10 cellular contexts compared by ENCODE assay signal in genomic region chr7:87574630-87575029, GRCh38. TPM values are rescaled to one million over a fixed set of nuclear protein-coding genes. Genes with fewer than 3 reads are reported as not detected.
DNase-seq lines count a peak whose midpoint lies in the region; ATAC-seq and TF ChIP-seq lines count a peak whose summit lies in the region.
"Had no signal": no experiment of that assay in that cellular context is flagged by ENCODE, and none has a peak within 500 bp of the region (broad histone marks: within the 10 kb centered on the region; RNA-seq: fewer than 3 reads in every experiment).

No MANE protein-coding gene starts in this region.

- peaks cover 16% of the 10 kb centered on the region for H3K4me1 Mint-ChIP-seq in activated T-cell treated with anti-CD3 and anti-CD28 coated beads, Interleukin-2, amount 50 U/mL, for 4 hours (ENCODE audit: low read depth)
- no peaks in the 10 kb centered on the region for H3K4me1 Mint-ChIP-seq in glutamatergic neuron (ENCODE audit: low read depth, unreplicated experiment)
- H3K4me1 Mint-ChIP-seq in chondrocyte (ENCODE audit: low read depth) = no peaks in the 10 kb centered on the region

- H3K27me3 Mint-ChIP-seq in activated T-cell treated with anti-CD3 and anti-CD28 coated beads, Interleukin-2, amount 50 U/mL, for 4 hours (ENCODE audit: low read depth) = no peaks in the 10 kb centered on the region
- H3K27me3 Mint-ChIP-seq in glutamatergic neuron (ENCODE audit: unreplicated experiment) = no peaks in the 10 kb centered on the region
- peaks cover 8% of the 10 kb centered on the region for H3K27me3 Mint-ChIP-seq in chondrocyte (ENCODE audit: low read depth)

- DNase-seq in activated T-cell treated with anti-CD3 and anti-CD28 coated beads, Interleukin-2, amount 50 U/mL, for 4 hours = no peak
- no peak for DNase-seq in activated T-cell treated with anti-CD3 and anti-CD28 coated beads for 4 hours
- peak; percentile 14 for DNase-seq in MV-4-11 (lab: John Stamatoyannopoulos, UW)
- DNase-seq in epithelial cell of prostate (ENCODE audit: low read depth, low spot score) = peak; percentile 50
- no peak for DNase-seq in stimulated activated naive CD8-positive, alpha-beta T cell treated with anti-CD3 and anti-CD28 coated beads, Interleukin-15, Interleukin-2, amounts not matched to agents 100 U/mL and 50 U/mL, for 24 hours
- DNase-seq in glutamatergic neuron = no peak
- DNase-seq in SKM-1 treated with dmso at 0.1 percent for 144 hours (lab: John Stamatoyannopoulos, UW; ENCODE audit: unreplicated experiment) = no peak
- DNase-seq in chondrocyte (ENCODE audit: low spot score) = no peak
- DNase-seq: NCI-H1417 treated with DMSO at 0.1 percent for 48 hours had no signal

- peaks cover 1% of the 10 kb centered on the region for H3K36me3 Mint-ChIP-seq in activated T-cell treated with anti-CD3 and anti-CD28 coated beads, Interleukin-2, amount 50 U/mL, for 4 hours (ENCODE audit: insufficient read depth)
- H3K36me3 Mint-ChIP-seq in glutamatergic neuron (ENCODE audit: unreplicated experiment) (no peaks in the 10 kb centered on the region), chondrocyte (ENCODE audit: low read depth) (no peaks in the 10 kb centered on the region)

- TF ChIP-seq CTCF in glutamatergic neuron (IDR thresholded peaks at IDR 0.05; ENCODE audit: partially characterized antibody, unreplicated experiment) (no peak), chondrocyte (IDR thresholded peaks at IDR 0.05) (no peak)

- no peak overlapping the region for H3K4me3 Mint-ChIP-seq in activated T-cell treated with anti-CD3 and anti-CD28 coated beads, Interleukin-2, amount 50 U/mL, for 4 hours
- H3K4me3 Mint-ChIP-seq in glutamatergic neuron (ENCODE audit: unreplicated experiment) = no peak overlapping the region
- no peak overlapping the region for H3K4me3 Mint-ChIP-seq in chondrocyte (ENCODE audit: unreplicated experiment)

- no peak overlapping the region for H3K27ac ChIP-seq in epithelial cell of prostate
- H3K27ac ChIP-seq: SJSA1 had no signal

- H3K27ac Mint-ChIP-seq in glutamatergic neuron (ENCODE audit: unreplicated experiment) (no peak overlapping the region), chondrocyte (ENCODE audit: unreplicated experiment) (no peak overlapping the region)

- H3K9me3 Mint-ChIP-seq in activated T-cell treated with anti-CD3 and anti-CD28 coated beads, Interleukin-2, amount 50 U/mL, for 4 hours = peaks cover 4% of the 10 kb centered on the region
- H3K9me3 Mint-ChIP-seq in glutamatergic neuron (ENCODE audit: unreplicated experiment) (no peaks in the 10 kb centered on the region), chondrocyte (ENCODE audit: low read depth) (peaks cover 3% of the 10 kb centered on the region)

- ATAC-seq in activated T-cell treated with anti-CD3 and anti-CD28 coated beads, Interleukin-2, amount 50 U/mL, for 4 hours = peak; percentile 74 to 90
- ATAC-seq in stimulated activated naive CD8-positive, alpha-beta T cell treated with anti-CD3 and anti-CD28 coated beads, Interleukin-15, Interleukin-2, amounts not matched to agents 100 U/mL and 50 U/mL, for 24 hours = peak; percentile 71

RNA-seq across cellular contexts. Expression of gene ABCB1, which starts 26.1 kb away (rescaled TPM):
- 10 to 100 TPM in 1 of 3 donors, 1 to 10 TPM in 2; 6.3 to 10.8 (median 7.3) TPM for total RNA-seq in activated T-cell treated with anti-CD3 and anti-CD28 coated beads, Interleukin-2, amount 50 U/mL, for 4 hours
- total RNA-seq in glutamatergic neuron (ENCODE audit: unreplicated experiment) (0.78 TPM), chondrocyte (not detected in 3 replicates)

RNA-seq across cellular contexts. Expression of gene RUNDC3B, which starts 53.6 kb away (rescaled TPM):
- under 1 TPM; 0.27 to 0.61 (median 0.34) TPM for total RNA-seq in activated T-cell treated with anti-CD3 and anti-CD28 coated beads, Interleukin-2, amount 50 U/mL, for 4 hours
- total RNA-seq in glutamatergic neuron (ENCODE audit: unreplicated experiment) (17.8 TPM), chondrocyte (0.10 to 0.15 TPM in 2 of 3 replicates, not detected in the other)

Comparison
In these comparisons a context has a peak if more than half of its experiments do, and no peak if none do; other contexts are left out.
1. DNase-seq: peak in MV-4-11 (single experiment) and epithelial cell of prostate (single experiment); none in activated T-cell treated with anti-CD3 and anti-CD28 coated beads, Interleukin-2, amount 50 U/mL, for 4 hours (single experiment), activated T-cell treated with anti-CD3 and anti-CD28 coated beads for 4 hours (single experiment), stimulated activated naive CD8-positive, alpha-beta T cell treated with anti-CD3 and anti-CD28 coated beads, Interleukin-15, Interleukin-2, amounts not matched to agents 100 U/mL and 50 U/mL, for 24 hours (single experiment), glutamatergic neuron (single experiment), SKM-1 treated with dmso at 0.1 percent for 144 hours (single experiment) and chondrocyte (single experiment).
2. RNA of gene RUNDC3B, which starts 53.6 kb away (total RNA-seq): 17.8 TPM in glutamatergic neuron (single experiment); 0.27 to 0.61 TPM in activated T-cell treated with anti-CD3 and anti-CD28 coated beads, Interleukin-2, amount 50 U/mL, for 4 hours and 0.10 to 0.15 TPM in chondrocyte; every median in the first group is over 10 times any median in the second.